1 cellular context compared by ENCODE assay signal in the genomic region with DNA sequence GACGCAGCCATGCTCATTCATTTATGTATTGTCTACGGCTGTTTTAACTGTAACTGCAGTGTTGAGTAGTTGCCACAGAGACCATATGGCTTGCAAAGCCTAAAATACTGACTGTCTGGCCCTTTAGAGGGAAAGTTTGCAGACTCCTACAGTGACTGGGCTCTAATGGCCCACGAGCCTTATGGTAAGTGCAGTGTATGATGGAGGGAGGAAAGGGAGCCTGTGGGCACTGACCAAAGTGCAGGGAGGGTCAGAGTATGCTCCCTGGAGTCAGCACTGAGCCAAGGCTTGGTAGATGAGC.
TF ChIP-seq lines count a peak whose summit lies in the region.

No MANE protein-coding gene starts in this region.

TF ChIP-seq in K562, 482 proteins besides CTCF, POLR2A, EP300 and RAD21 (continued from another document):
- TF ChIP-seq, protein P1, sequence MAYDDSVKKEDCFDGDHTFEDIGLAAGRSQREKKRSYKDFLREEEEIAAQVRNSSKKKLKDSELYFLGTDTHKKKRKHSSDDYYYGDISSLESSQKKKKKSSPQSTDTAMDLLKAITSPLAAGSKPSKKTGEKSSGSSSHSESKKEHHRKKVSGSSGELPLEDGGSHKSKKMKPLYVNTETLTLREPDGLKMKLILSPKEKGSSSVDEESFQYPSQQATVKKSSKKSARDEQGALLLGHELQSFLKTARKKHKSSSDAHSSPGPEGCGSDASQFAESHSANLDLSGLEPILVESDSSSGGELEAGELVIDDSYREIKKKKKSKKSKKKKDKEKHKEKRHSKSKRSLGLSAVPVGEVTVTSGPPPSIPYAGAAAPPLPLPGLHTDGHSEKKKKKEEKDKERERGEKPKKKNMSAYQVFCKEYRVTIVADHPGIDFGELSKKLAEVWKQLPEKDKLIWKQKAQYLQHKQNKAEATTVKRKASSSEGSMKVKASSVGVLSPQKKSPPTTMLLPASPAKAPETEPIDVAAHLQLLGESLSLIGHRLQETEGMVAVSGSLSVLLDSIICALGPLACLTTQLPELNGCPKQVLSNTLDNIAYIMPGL (CRISPR knock-in tag; IDR thresholded peaks at IDR 0.05), result no peak
- TF ChIP-seq ZNF699 (CRISPR knock-in tag; IDR thresholded peaks at IDR 0.05; ENCODE audit: insufficient replicate concordance), result no peak
- TF ChIP-seq U2AF2 (optimal IDR thresholded peaks at IDR 0.05; ENCODE audit: low read depth, low read length), result no peak
- TF ChIP-seq, protein P2, sequence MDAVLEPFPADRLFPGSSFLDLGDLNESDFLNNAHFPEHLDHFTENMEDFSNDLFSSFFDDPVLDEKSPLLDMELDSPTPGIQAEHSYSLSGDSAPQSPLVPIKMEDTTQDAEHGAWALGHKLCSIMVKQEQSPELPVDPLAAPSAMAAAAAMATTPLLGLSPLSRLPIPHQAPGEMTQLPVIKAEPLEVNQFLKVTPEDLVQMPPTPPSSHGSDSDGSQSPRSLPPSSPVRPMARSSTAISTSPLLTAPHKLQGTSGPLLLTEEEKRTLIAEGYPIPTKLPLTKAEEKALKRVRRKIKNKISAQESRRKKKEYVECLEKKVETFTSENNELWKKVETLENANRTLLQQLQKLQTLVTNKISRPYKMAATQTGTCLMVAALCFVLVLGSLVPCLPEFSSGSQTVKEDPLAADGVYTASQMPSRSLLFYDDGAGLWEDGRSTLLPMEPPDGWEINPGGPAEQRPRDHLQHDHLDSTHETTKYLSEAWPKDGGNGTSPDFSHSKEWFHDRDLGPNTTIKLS (IDR thresholded peaks at IDR 0.05; ENCODE audit: borderline replicate concordance, low read depth), result no peak
- no peak for TF ChIP-seq HNRNPH1 (optimal IDR thresholded peaks at IDR 0.05; ENCODE audit: low read depth, low read length)
- TF ChIP-seq ZNF766 (CRISPR knock-in tag; conservative IDR thresholded peaks at IDR 0.05), result no peak
- TF ChIP-seq FOXA3 (CRISPR knock-in tag; conservative IDR thresholded peaks at IDR 0.05 in 1 of 2, IDR thresholded peaks at IDR 0.05 in 1 of 2), result no peak
- TF ChIP-seq HDGF (IDR thresholded peaks at IDR 0.05), result no peak
- TF ChIP-seq ZNF3 (CRISPR knock-in tag; IDR thresholded peaks at IDR 0.05), result no peak
- TF ChIP-seq, protein P3, sequence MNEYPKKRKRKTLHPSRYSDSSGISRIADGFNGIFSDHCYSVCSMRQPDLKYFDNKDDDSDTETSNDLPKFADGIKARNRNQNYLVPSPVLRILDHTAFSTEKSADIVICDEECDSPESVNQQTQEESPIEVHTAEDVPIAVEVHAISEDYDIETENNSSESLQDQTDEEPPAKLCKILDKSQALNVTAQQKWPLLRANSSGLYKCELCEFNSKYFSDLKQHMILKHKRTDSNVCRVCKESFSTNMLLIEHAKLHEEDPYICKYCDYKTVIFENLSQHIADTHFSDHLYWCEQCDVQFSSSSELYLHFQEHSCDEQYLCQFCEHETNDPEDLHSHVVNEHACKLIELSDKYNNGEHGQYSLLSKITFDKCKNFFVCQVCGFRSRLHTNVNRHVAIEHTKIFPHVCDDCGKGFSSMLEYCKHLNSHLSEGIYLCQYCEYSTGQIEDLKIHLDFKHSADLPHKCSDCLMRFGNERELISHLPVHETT (CRISPR knock-in tag; conservative IDR thresholded peaks at IDR 0.05 in 1 of 2, IDR thresholded peaks at IDR 0.05 in 1 of 2), result no peak
- no peak for TF ChIP-seq PHF20 (IDR thresholded peaks at IDR 0.05; ENCODE audit: partially characterized antibody)
- TF ChIP-seq ZNF408 (CRISPR knock-in tag; IDR thresholded peaks at IDR 0.05; ENCODE audit: low read depth), result no peak
- TF ChIP-seq TCF3 (CRISPR knock-in tag; IDR thresholded peaks at IDR 0.05), result no peak
- TF ChIP-seq ZNF384 (IDR thresholded peaks at IDR 0.05; ENCODE audit: low read depth, low read length), result no peak
- TF ChIP-seq ZNF586 (CRISPR knock-in tag; conservative IDR thresholded peaks at IDR 0.05), result no peak
- TF ChIP-seq, protein P4, sequence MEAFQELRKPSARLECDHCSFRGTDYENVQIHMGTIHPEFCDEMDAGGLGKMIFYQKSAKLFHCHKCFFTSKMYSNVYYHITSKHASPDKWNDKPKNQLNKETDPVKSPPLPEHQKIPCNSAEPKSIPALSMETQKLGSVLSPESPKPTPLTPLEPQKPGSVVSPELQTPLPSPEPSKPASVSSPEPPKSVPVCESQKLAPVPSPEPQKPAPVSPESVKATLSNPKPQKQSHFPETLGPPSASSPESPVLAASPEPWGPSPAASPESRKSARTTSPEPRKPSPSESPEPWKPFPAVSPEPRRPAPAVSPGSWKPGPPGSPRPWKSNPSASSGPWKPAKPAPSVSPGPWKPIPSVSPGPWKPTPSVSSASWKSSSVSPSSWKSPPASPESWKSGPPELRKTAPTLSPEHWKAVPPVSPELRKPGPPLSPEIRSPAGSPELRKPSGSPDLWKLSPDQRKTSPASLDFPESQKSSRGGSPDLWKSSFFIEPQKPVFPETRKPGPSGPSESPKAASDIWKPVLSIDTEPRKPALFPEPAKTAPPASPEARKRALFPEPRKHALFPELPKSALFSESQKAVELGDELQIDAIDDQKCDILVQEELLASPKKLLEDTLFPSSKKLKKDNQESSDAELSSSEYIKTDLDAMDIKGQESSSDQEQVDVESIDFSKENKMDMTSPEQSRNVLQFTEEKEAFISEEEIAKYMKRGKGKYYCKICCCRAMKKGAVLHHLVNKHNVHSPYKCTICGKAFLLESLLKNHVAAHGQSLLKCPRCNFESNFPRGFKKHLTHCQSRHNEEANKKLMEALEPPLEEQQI (IDR thresholded peaks at IDR 0.05), result no peak
